In the genomic region with DNA sequence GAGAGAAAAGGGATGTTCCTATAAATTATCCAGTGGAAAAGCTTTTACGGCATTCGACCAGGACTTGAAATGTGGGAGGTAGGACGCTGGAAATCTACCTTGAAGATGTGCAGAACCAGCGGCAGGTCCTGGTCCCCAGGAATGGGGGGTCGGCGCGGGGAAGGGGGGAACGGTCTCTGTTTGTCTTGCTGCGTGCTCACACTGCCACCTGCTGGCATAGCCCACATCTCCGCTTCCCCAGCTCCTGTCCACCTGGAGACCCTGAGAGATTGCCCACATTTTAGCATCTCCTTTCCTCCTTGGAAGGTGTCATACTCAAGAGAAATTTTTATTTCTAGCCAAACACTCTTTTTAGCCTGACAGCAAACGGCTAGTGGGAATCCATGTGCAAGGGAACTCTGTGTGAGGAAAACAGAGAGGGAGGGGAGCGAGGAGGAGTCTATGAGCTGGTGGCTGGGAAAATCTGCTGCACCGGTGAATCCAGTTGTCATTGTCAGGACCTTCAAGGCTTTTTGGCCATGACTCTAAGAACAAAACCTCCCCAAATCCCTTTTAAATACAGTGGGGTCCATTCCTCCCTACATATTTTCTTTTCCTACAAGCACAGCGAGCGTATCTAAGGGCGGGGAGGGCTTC, we compare ENCODE assay signal across 8 cellular contexts.
A peak's percentile ranks its signal among the peaks of the same experiment; 100 is the strongest.
DNase-seq lines count a peak whose midpoint lies in the region; ATAC-seq, FAIRE-seq and TF ChIP-seq lines count a peak whose summit lies in the region.

No MANE protein-coding gene starts in this region.

- ATAC-seq in HG03565 (IDR thresholded peaks at IDR 0.05; ENCODE audit: unreplicated experiment) (no peak), HG03457 (IDR thresholded peaks at IDR 0.05; ENCODE audit: unreplicated experiment) (no peak)

- DNase-seq in A172 (ENCODE audit: low spot score) (peak; percentile 19), GM12891 (ENCODE audit: insufficient read length, low spot score) (no peak), SK-MEL-5 (ENCODE audit: low read depth, low spot score) (peak; percentile 60), germinal center (ENCODE audit: low spot score) (peak; percentile 22), putamen (ENCODE audit: low spot score) (peak; percentile 48), RKO (ENCODE audit: low spot score) (no peak)

- in situ Hi-C loops in SK-MEL-5 (cut with HindIII; ENCODE audit: low pct_unique_long_range_greater_than_20kb, low sequenced_read_pairs) = no loop called here

- TF ChIP-seq POLR2A in GM12891 (IDR thresholded peaks at IDR 0.05; ENCODE audit: low read depth, low read length) = no peak

- peak; percentile 59 for FAIRE-seq in GM12891 (lab: Jason Lieb, UNC)

TF ChIP-seq in GM12891, 5 proteins besides CTCF, POLR2A, EP300 and RAD21:
- no peak for TF ChIP-seq POLR2AphosphoS5 (IDR thresholded peaks at IDR 0.05; ENCODE audit: low read depth, low read length)
- TF ChIP-seq TAF1 (IDR thresholded peaks at IDR 0.05; ENCODE audit: low read depth, low read length) = no peak

Comparison
In these comparisons a context has a peak if more than half of its experiments do, and no peak if none do; other contexts are left out.
1. DNase-seq: peak in A172 (single experiment), SK-MEL-5 (single experiment), germinal center (single experiment) and putamen (single experiment); none in GM12891 (single experiment) and RKO (single experiment).